In genomic region chr7:102432476-102433318, GRCh38 we compare ENCODE assay signal across 1 cellular context.
TF ChIP-seq lines count a peak whose summit lies in the region.

No MANE protein-coding gene starts in this region.

TF ChIP-seq in IMR-90, 13 proteins besides CTCF, POLR2A, EP300 and RAD21:
- TF ChIP-seq NFE2L2 (IDR thresholded peaks at IDR 0.05; ENCODE audit: low read depth, low read length) (no peak), CEBPB (IDR thresholded peaks at IDR 0.05; ENCODE audit: low read depth, low read length) (no peak), FOS (IDR thresholded peaks at IDR 0.05; ENCODE audit: low read depth, low read length) (no peak), MAZ (IDR thresholded peaks at IDR 0.05; ENCODE audit: borderline replicate concordance, low read depth, low read length) (no peak), RCOR1 (IDR thresholded peaks at IDR 0.05; ENCODE audit: insufficient replicate concordance, low read length) (no peak), MAFK (IDR thresholded peaks at IDR 0.05; ENCODE audit: low read depth, low read length) (no peak), CHD1 (IDR thresholded peaks at IDR 0.05; ENCODE audit: low read depth, low read length) (no peak), BHLHE40 (IDR thresholded peaks at IDR 0.05; ENCODE audit: low read depth, low read length) (no peak), RFX5 (IDR thresholded peaks at IDR 0.05; ENCODE audit: low read depth, low read length) (no peak), MXI1 (IDR thresholded peaks at IDR 0.05; ENCODE audit: borderline replicate concordance, low read depth, low read length) (no peak), SMC3 (IDR thresholded peaks at IDR 0.05; ENCODE audit: low read depth, low read length) (no peak)
- TF ChIP-seq, protein P1, sequence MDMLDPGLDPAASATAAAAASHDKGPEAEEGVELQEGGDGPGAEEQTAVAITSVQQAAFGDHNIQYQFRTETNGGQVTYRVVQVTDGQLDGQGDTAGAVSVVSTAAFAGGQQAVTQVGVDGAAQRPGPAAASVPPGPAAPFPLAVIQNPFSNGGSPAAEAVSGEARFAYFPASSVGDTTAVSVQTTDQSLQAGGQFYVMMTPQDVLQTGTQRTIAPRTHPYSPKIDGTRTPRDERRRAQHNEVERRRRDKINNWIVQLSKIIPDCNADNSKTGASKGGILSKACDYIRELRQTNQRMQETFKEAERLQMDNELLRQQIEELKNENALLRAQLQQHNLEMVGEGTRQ (IDR thresholded peaks at IDR 0.05; ENCODE audit: low read depth, low read length) = no peak
- TF ChIP-seq, protein P2, sequence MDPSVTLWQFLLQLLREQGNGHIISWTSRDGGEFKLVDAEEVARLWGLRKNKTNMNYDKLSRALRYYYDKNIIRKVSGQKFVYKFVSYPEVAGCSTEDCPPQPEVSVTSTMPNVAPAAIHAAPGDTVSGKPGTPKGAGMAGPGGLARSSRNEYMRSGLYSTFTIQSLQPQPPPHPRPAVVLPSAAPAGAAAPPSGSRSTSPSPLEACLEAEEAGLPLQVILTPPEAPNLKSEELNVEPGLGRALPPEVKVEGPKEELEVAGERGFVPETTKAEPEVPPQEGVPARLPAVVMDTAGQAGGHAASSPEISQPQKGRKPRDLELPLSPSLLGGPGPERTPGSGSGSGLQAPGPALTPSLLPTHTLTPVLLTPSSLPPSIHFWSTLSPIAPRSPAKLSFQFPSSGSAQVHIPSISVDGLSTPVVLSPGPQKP (IDR thresholded peaks at IDR 0.05; ENCODE audit: borderline replicate concordance, low read depth, low read length) = no peak
